Comparison of ENCODE assay signal across 13 cellular contexts in the genomic region with DNA sequence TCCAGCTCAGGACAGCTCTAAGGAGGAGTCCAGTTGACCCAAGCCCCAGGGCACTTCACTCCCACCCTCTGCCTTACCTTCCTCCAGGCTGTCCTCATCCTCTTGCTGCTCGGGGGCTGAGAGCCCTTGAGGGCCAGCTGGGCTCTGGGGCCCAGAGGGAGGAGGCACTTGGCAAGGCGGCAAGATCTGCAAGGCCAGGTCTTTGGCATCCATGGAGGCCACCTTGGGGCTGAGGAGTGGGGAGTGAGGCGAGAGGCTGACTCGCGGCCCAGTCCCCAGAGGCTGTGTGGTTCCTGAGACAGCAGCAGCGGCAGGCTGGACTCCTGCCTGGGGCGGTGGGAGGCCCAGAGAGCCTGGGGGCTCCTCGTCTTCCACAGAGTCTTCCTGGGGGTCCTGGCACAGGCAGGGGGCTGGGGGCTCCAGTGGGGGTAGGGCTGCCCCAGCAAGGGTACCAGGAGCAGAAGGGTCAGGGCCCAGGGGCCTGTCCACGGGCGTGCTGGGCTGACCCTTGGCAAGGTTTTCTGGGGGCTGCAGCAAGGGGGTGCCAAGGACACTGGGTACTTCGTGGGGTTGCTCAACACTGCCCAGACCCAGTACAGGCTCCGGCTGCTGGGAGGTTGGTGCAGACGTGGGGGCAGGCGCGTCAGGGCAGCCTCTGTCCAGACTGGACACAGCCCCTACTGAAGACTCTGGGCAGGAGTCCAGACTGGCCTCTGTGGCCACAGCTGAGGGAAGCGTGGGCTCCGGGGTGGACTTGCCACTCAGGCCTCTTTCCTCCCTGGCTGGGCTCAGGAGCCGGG. TPM values are rescaled to one million over a fixed set of nuclear protein-coding genes. Genes with fewer than 3 reads are reported as not detected.
DNase-seq lines count a peak whose midpoint lies in the region; ATAC-seq and TF ChIP-seq lines count a peak whose summit lies in the region.
"Had no signal": no experiment of that assay in that cellular context is flagged by ENCODE, and none has a peak within 500 bp of the region (broad histone marks: within the 10 kb centered on the region; RNA-seq: fewer than 3 reads in every experiment).

No MANE protein-coding gene starts in this region.

- H3K27me3 ChIP-seq in HCT116 (ENCODE audit: insufficient read depth, low read length) (no peaks in the 10 kb centered on the region), SK-N-SH (ENCODE audit: insufficient read depth) (no peaks in the 10 kb centered on the region)
- H3K27me3 ChIP-seq: stomach had no signal

- CTCF ChIA-PET in HCT116 (lab: Charles Lee), result no interaction called here
- CTCF ChIA-PET in SK-N-SH (lab: Yijun Ruan, JAX), result interaction anchor here (2.2 kb wide), 1 partner anchor 54 kb away, joined by 10 read pairs; no protein-coding TSS in a partner anchor
- CTCF ChIA-PET in T-cell (lab: Charles Lee), result no interaction called here

- RAD21 ChIA-PET in HCT116 (lab: Charles Lee; ENCODE audit: low non-redundant PET in 1 of 2, low total read pairs in 2 of 2, uncharacterized antibody in 2 of 2, unreplicated experiment in 2 of 2), result no interaction called here

- ATAC-seq in HCT116 (0 out of 2 replicates have a peak, but pooled peaks have one; percentile 10), T-cell (replicated peaks in 1 of 4) (no peak), GM18505 (IDR thresholded peaks at IDR 0.05; ENCODE audit: unreplicated experiment) (no peak), HG02571 (IDR thresholded peaks at IDR 0.05; ENCODE audit: unreplicated experiment) (no peak), HG03045 (IDR thresholded peaks at IDR 0.05; ENCODE audit: unreplicated experiment) (no peak)

- H3K9me3 Mint-ChIP-seq in T-cell, result no peaks in the 10 kb centered on the region

- H3K9me2 ChIP-seq in HCT116 (ENCODE audit: insufficient read depth) (no peaks in the 10 kb centered on the region), SK-N-SH (no peaks in the 10 kb centered on the region)

- H3K4me3 Mint-ChIP-seq in T-cell, result no peak overlapping the region

- no peak overlapping the region; the same call in 1 of the 2 replicates for H3K27ac ChIP-seq in HCT116 (ENCODE audit: low read depth, low read length)
- H3K27ac ChIP-seq in SK-N-SH (ENCODE audit: low read depth in 2 of 2, low read length in 1 of 2), result peak overlapping the region in 1 of 2 experiments; percentile 6; a peak in 1 of 4 replicates
- H3K27ac ChIP-seq: C4-2B, stomach had no signal

- peak overlapping the region in 1 of 2 donors; percentile 28 for H3K27ac Mint-ChIP-seq in T-cell

- H3F3A ChIP-seq in SK-N-SH (replicated peaks; ENCODE audit: insufficient read depth), result peaks cover 3% of the 10 kb centered on the region

- TF ChIP-seq EP300 in SK-N-SH (IDR thresholded peaks at IDR 0.05; ENCODE audit: borderline replicate concordance in 1 of 2, low read depth in 1 of 2, low read length in 1 of 2), result no peak

- H2AFZ ChIP-seq in HCT116 (ENCODE audit: low read depth, low read length, poor library complexity, severe bottlenecking), result no peak overlapping the region
- H2AFZ ChIP-seq in SK-N-SH (ENCODE audit: low read depth), result no peak overlapping the region

- no TSS peak for BruUV-seq in HCT116 (replicated peaks; lab: Mats Ljungman, UMichigan)

- no peak overlapping the region for H3K4me2 ChIP-seq in HCT116 (ENCODE audit: low read length)
- H3K4me2 ChIP-seq in SK-N-SH, result no peak overlapping the region

- TF ChIP-seq POLR2A in HCT116 (IDR thresholded peaks at IDR 0.05; ENCODE audit: borderline replicate concordance, extremely low read depth, insufficient read depth, insufficient read length) (no peak), GM18505 (IDR thresholded peaks at IDR 0.05; ENCODE audit: borderline replicate concordance, extremely low read depth, insufficient read depth, insufficient read length) (no peak)

- H3K36me3 ChIP-seq in HCT116 (ENCODE audit: control insufficient read depth in 1 of 2, insufficient read depth in 2 of 2, low read length in 2 of 2) (no peaks in the 10 kb centered on the region), SK-N-SH (replicated peaks in 1 of 2; ENCODE audit: control insufficient read depth in 1 of 2, insufficient read depth in 2 of 2, low read length in 1 of 2) (peaks cover 7 to 40% of the 10 kb centered on the region in 2 experiments)

- H3K9ac ChIP-seq in HCT116 (ENCODE audit: low read length) (no peak overlapping the region), SK-N-SH (no peak overlapping the region)

- H3K4me3 ChIP-seq in HCT116 (replicated peaks in 1 of 2; ENCODE audit: low read depth in 1 of 2, low read length in 2 of 2) (no peak overlapping the region), SK-N-SH (ENCODE audit: low read depth in 2 of 2, low read length in 1 of 2) (no peak overlapping the region)
- H3K4me3 ChIP-seq: stomach had no signal

- H3K4me1 Mint-ChIP-seq in T-cell, result peaks cover 0 to 6% (median 6%) of the 10 kb centered on the region in 3 donors

- POLR2A ChIA-PET in HCT116 (lab: Charles Lee), result no interaction called here
- POLR2A ChIA-PET in SK-N-SH (lab: Yijun Ruan, JAX), result interaction anchor here (1.3 kb wide), 1 partner anchor 108 kb away, joined by 3 read pairs; no protein-coding TSS in a partner anchor
- POLR2A ChIA-PET in T-cell (lab: Charles Lee), result no interaction called here

- H3K4me1 ChIP-seq in HCT116 (ENCODE audit: control insufficient read depth in 1 of 2, insufficient read depth in 2 of 2, low read length in 2 of 2), result peaks cover 6% of the 10 kb centered on the region in 2 experiments; a peak in 3 of 4 replicates
- H3K4me1 ChIP-seq in SK-N-SH (ENCODE audit: control insufficient read depth in 1 of 2, insufficient read depth in 2 of 2, low read depth in 1 of 2, low read length in 1 of 2), result peaks cover 0 to 18% of the 10 kb centered on the region in 2 experiments; a peak in 1 of 4 replicates
- H3K4me1 ChIP-seq: stomach had no signal

- H3K79me2 ChIP-seq in HCT116 (ENCODE audit: insufficient read depth, low read length) (no peaks in the 10 kb centered on the region), SK-N-SH (ENCODE audit: insufficient read depth) (peaks cover 8% of the 10 kb centered on the region; the same call in 1 of the 2 replicates)

- DNase-seq in HCT116 (ENCODE audit: low read depth, low spot score) (no peak), SK-N-SH (peak; percentile 30), head of caudate nucleus (peak in 39 of 42 donors; percentile 46 to 90 (median 80)), nucleus accumbens (lab: John Stamatoyannopoulos, UW) (peak in 45 of 56 donors; percentile 23 to 83 (median 61)), T-cell (no peak)
- DNase-seq: erythroblast, MM.1S, stomach, SW 1271 had no signal

- no peaks in the 10 kb centered on the region for H4K20me1 ChIP-seq in HCT116 (ENCODE audit: insufficient read depth)
- H4K20me1 ChIP-seq in SK-N-SH (ENCODE audit: insufficient read depth), result no peaks in the 10 kb centered on the region; the same call in 1 of the 2 replicates

- WGBS in SK-N-SH (ENCODE audit: low lambda C conversion rate), result 87% methylated on average over 10 of the region's 18 CpGs

- H3K36me3 Mint-ChIP-seq in T-cell, result no peaks in the 10 kb centered on the region

- H3K9me3 ChIP-seq in HCT116 (ENCODE audit: control insufficient read depth in 1 of 2, insufficient read depth in 1 of 2, low read depth in 1 of 2, low read length in 2 of 2), result no peaks in the 10 kb centered on the region
- H3K9me3 ChIP-seq in SK-N-SH, result no peaks in the 10 kb centered on the region
- H3K9me3 ChIP-seq: stomach had no signal

- intact Hi-C loops in HCT116 (cut with micrococcal nuclease), result no loop called here
- intact Hi-C loops in head of caudate nucleus (cut with DNase I), result no loop called here

- no peaks in the 10 kb centered on the region for H3K27me3 Mint-ChIP-seq in T-cell

- TF ChIP-seq CTCF in HCT116 (IDR thresholded peaks at IDR 0.05 in 2 of 3, conservative IDR thresholded peaks at IDR 0.05 in 1 of 3; ENCODE audit: borderline replicate concordance in 1 of 3, insufficient read depth in 1 of 3, low read depth in 2 of 3, low read length in 2 of 3), result no peak
- no peak for TF ChIP-seq CTCF in SK-N-SH (IDR thresholded peaks at IDR 0.05)

- TF ChIP-seq RAD21 in HCT116 (IDR thresholded peaks at IDR 0.05; ENCODE audit: low read depth), result no peak
- no peak for TF ChIP-seq RAD21 in SK-N-SH (IDR thresholded peaks at IDR 0.05; ENCODE audit: low read length)

TF ChIP-seq in HCT116, 20 proteins besides CTCF, POLR2A, EP300 and RAD21 (continues in another document):
- TF ChIP-seq, protein P1, sequence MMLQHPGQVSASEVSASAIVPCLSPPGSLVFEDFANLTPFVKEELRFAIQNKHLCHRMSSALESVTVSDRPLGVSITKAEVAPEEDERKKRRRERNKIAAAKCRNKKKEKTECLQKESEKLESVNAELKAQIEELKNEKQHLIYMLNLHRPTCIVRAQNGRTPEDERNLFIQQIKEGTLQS (IDR thresholded peaks at IDR 0.05), result no peak
- TF ChIP-seq EGR1 (IDR thresholded peaks at IDR 0.05; ENCODE audit: low read depth) (no peak), EZH2phosphoT487 (IDR thresholded peaks at IDR 0.05; ENCODE audit: borderline replicate concordance) (no peak), CBX3 (IDR thresholded peaks at IDR 0.05; ENCODE audit: low read depth) (no peak), EZH2 (IDR thresholded peaks at IDR 0.05) (no peak), FOSL1 (IDR thresholded peaks at IDR 0.05; ENCODE audit: low read depth) (no peak), SRF (IDR thresholded peaks at IDR 0.05; ENCODE audit: low read depth) (no peak)

TF ChIP-seq in SK-N-SH, 30 proteins besides CTCF, POLR2A, EP300 and RAD21:
- TF ChIP-seq NFIC (IDR thresholded peaks at IDR 0.05; ENCODE audit: borderline replicate concordance) (no peak), NRF1 (IDR thresholded peaks at IDR 0.05; ENCODE audit: low read depth, low read length) (no peak), TCF12 (IDR thresholded peaks at IDR 0.05) (no peak), ELF1 (IDR thresholded peaks at IDR 0.05) (no peak), TAF1 (IDR thresholded peaks at IDR 0.05; ENCODE audit: borderline replicate concordance, low read depth, low read length) (no peak)
- TF ChIP-seq, protein P2, sequence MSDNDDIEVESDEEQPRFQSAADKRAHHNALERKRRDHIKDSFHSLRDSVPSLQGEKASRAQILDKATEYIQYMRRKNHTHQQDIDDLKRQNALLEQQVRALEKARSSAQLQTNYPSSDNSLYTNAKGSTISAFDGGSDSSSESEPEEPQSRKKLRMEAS (IDR thresholded peaks at IDR 0.05; ENCODE audit: low read depth), result no peak

RNA-seq across cellular contexts. Expression of a gene that starts 6.5 kb away (rescaled TPM):
- total RNA-seq in HCT116 (2021; ENCODE audit: unreplicated experiment), result 0.05 TPM
- 0.01 TPM in 2 replicates for polyA plus RNA-seq in HCT116 (2012)
- 1.5 and 2.8 TPM in 2 replicates for polyA plus RNA-seq in SK-N-SH (2012; rRNA removed)
- polyA plus RNA-seq in SK-N-SH (2012; cell fraction: cytosol; rRNA removed), result 1.1 and 1.9 TPM in 2 replicates
- polyA plus RNA-seq in SK-N-SH (2012; cell fraction: nucleus; rRNA removed), result 5.8 and 9.2 TPM in 2 replicates
- 1 to 10 TPM in 1 of 5 donors, under 1 TPM in 4; 0.10 to 1.6 (median 0.20) TPM for total RNA-seq in T-cell

RNA-seq across cellular contexts. Expression of a gene that starts 29.3 kb away (rescaled TPM):
- total RNA-seq in HCT116 (2021; ENCODE audit: unreplicated experiment) (136 TPM), T-cell (100 to 1,000 TPM in 4 of 5 donors, 10 to 100 TPM in 1; 94.3 to 142 (median 122) TPM)
- polyA plus RNA-seq in HCT116 (2012), result 90.0 and 90.3 TPM in 2 replicates
- polyA plus RNA-seq in SK-N-SH (2012; rRNA removed), result 76.2 and 89.4 TPM in 2 replicates
- 29.3 and 48.3 TPM in 2 replicates for polyA plus RNA-seq in SK-N-SH (2012; cell fraction: cytosol; rRNA removed)
- polyA plus RNA-seq in SK-N-SH (2012; cell fraction: nucleus; rRNA removed), result 211 and 212 TPM in 2 replicates

Comparison
In these comparisons a context has a peak if more than half of its experiments do, and no peak if none do; other contexts are left out.
1. DNase-seq: peak in SK-N-SH (single experiment), head of caudate nucleus (39 of 42) and nucleus accumbens (45 of 56); none in HCT116 (single experiment) and T-cell (0 of 34).